14 cellular contexts compared by ENCODE assay signal in the genomic region with DNA sequence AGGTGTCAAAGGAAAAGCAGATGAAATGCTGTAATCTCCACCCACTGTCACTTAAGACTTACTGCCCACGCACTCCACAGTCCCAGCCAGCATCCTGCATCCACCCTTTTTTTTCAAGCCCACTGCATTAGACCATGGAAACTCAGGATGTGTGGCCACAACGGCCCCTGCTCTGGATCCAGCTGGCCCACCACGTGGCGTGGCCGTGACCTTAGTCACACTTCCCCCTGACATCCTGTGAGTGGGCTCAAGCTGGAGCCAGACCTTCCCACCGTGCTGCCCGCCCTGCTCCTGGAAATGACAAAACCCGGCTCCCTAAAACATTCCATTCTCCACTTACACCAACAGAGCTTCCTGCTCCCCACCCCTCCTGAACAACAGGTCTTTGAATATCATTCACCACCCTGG.
DNase-seq lines count a peak whose midpoint lies in the region; ATAC-seq, FAIRE-seq and TF ChIP-seq lines count a peak whose summit lies in the region.
"Had no signal": no experiment of that assay in that cellular context is flagged by ENCODE, and none has a peak within 500 bp of the region (broad histone marks: within the 10 kb centered on the region; RNA-seq: fewer than 3 reads in every experiment).

No MANE protein-coding gene starts in this region.

- peaks cover 0 to 22% of the 10 kb centered on the region in 2 donors for H3K27me3 Mint-ChIP-seq in natural killer cell treated with Interleukin-12 subunit alpha and Interleukin-12 subunit beta and Interleukin-15 and Interleukin-18, amount 100 ng/mL, for 72 hours
- H3K27me3 Mint-ChIP-seq in natural killer cell (ENCODE audit: low read depth in 2 of 2) = peaks cover 6 to 37% of the 10 kb centered on the region in 2 donors

- DNase-seq in natural killer cell treated with Interleukin-12 subunit alpha and Interleukin-12 subunit beta and Interleukin-15 and Interleukin-18, amount 100 ng/mL, for 72 hours (ENCODE audit: low spot score) = no peak
- DNase-seq in natural killer cell = no peak
- peak; percentile 60 to 72 for DNase-seq in cardiac fibroblast (ENCODE audit: low read depth in 2 of 2)
- peak; percentile 77 for DNase-seq in kidney
- DNase-seq in aorta = peak in 1 of 2 donors; percentile 78
- no peak for DNase-seq in GM20000 (ENCODE audit: low spot score)
- DNase-seq: C1 segment of cervical spinal cord, colonic mucosa, NCI-H2081, SHP77, small intestine had no signal

- H3K4me3 ChIP-seq in cardiac fibroblast (replicated peaks in 1 of 2; ENCODE audit: low read depth in 2 of 2, low read length in 2 of 2) (peak overlapping the region in 1 of 2 donors; percentile 18), kidney (ENCODE audit: low read length in 2 of 2) (no peak overlapping the region), aorta (ENCODE audit: low read length in 2 of 2) (no peak overlapping the region)
- H3K4me3 ChIP-seq: colonic mucosa, GM12878 had no signal

- no peak overlapping the region for H3K27ac ChIP-seq in kidney (ENCODE audit: low read depth in 2 of 2, low read length in 2 of 2)
- no peak overlapping the region for H3K27ac ChIP-seq in aorta (ENCODE audit: low read depth in 1 of 2, low read length in 2 of 2)
- H3K27ac ChIP-seq: colonic mucosa had no signal

- H3K4me1 Mint-ChIP-seq in natural killer cell treated with Interleukin-12 subunit alpha and Interleukin-12 subunit beta and Interleukin-15 and Interleukin-18, amount 100 ng/mL, for 72 hours (ENCODE audit: low read depth in 2 of 2) = peaks cover 29 to 35% of the 10 kb centered on the region in 2 donors
- H3K4me1 Mint-ChIP-seq in natural killer cell = peaks cover 10 to 17% of the 10 kb centered on the region in 2 donors

- no peak for TF ChIP-seq CTCF in natural killer cell (IDR thresholded peaks at IDR 0.05)
- TF ChIP-seq CTCF in cardiac fibroblast (IDR thresholded peaks at IDR 0.05; ENCODE audit: low read depth, low read length) = no peak
- TF ChIP-seq CTCF in kidney (IDR thresholded peaks at IDR 0.05; ENCODE audit: borderline replicate concordance, extremely low read depth, insufficient read depth) = no peak
- no peak for TF ChIP-seq CTCF in GM20000 (IDR thresholded peaks at IDR 0.05; ENCODE audit: extremely low read depth, missing control alignments)

- H3K36me3 ChIP-seq in kidney (ENCODE audit: control insufficient read depth in 1 of 2, insufficient read depth in 2 of 2, low read length in 2 of 2) (no peaks in the 10 kb centered on the region), aorta (ENCODE audit: control insufficient read depth in 1 of 2, insufficient read depth in 2 of 2, low read length in 1 of 2) (no peaks in the 10 kb centered on the region)
- H3K36me3 ChIP-seq: colonic mucosa had no signal

- H3K4me3 Mint-ChIP-seq in natural killer cell treated with Interleukin-12 subunit alpha and Interleukin-12 subunit beta and Interleukin-15 and Interleukin-18, amount 100 ng/mL, for 72 hours = peak overlapping the region; percentile 30
- H3K4me3 Mint-ChIP-seq in natural killer cell = no peak overlapping the region

- H3K27me3 ChIP-seq in aorta (ENCODE audit: control insufficient read depth in 1 of 2, insufficient read depth in 2 of 2, low read length in 1 of 2) = no peaks in the 10 kb centered on the region
- H3K27me3 ChIP-seq: colonic mucosa had no signal

- H3K27ac Mint-ChIP-seq in natural killer cell treated with Interleukin-12 subunit alpha and Interleukin-12 subunit beta and Interleukin-15 and Interleukin-18, amount 100 ng/mL, for 72 hours = peak overlapping the region in 1 of 2 donors; percentile 63
- H3K27ac Mint-ChIP-seq in natural killer cell = peak overlapping the region in 1 of 2 donors; percentile 61

- WGBS in aorta, 2 donors = 63 to 73% methylated on average over 8 of the region's 8 CpGs

- no peak for FAIRE-seq in kidney (lab: Jason Lieb, UNC)
- FAIRE-seq: GM12878, small intestine had no signal

- ATAC-seq in natural killer cell treated with Interleukin-12 subunit alpha and Interleukin-12 subunit beta and Interleukin-15 and Interleukin-18, amount 100 ng/mL, for 72 hours = no peak
- no peak for ATAC-seq in natural killer cell
- peak; percentile 57 for ATAC-seq in aorta (ENCODE audit: low FRiP score)
- ATAC-seq in HG03280 (IDR thresholded peaks at IDR 0.05; ENCODE audit: unreplicated experiment) = no peak
- no peak for ATAC-seq in GM18868 (IDR thresholded peaks at IDR 0.05; ENCODE audit: unreplicated experiment)
- ATAC-seq: GM12878 had no signal

- no peaks in the 10 kb centered on the region for H3K9me3 Mint-ChIP-seq in natural killer cell treated with Interleukin-12 subunit alpha and Interleukin-12 subunit beta and Interleukin-15 and Interleukin-18, amount 100 ng/mL, for 72 hours
- H3K9me3 Mint-ChIP-seq in natural killer cell = no peaks in the 10 kb centered on the region

- H3K36me3 Mint-ChIP-seq in natural killer cell treated with Interleukin-12 subunit alpha and Interleukin-12 subunit beta and Interleukin-15 and Interleukin-18, amount 100 ng/mL, for 72 hours = peaks cover 11% of the 10 kb centered on the region
- H3K36me3 Mint-ChIP-seq in natural killer cell = no peaks in the 10 kb centered on the region

- H3K9me3 ChIP-seq in kidney (ENCODE audit: control insufficient read depth in 1 of 2, low read length in 2 of 2) (no peaks in the 10 kb centered on the region), aorta (ENCODE audit: control insufficient read depth, low read length) (no peaks in the 10 kb centered on the region)
- H3K9me3 ChIP-seq: colonic mucosa had no signal

- intact Hi-C loops in natural killer cell (cut with micrococcal nuclease) (no loop called here), kidney (cut with DNase I) (no loop called here), aorta (cut with DNase I) (no loop called here)

- H3K9ac ChIP-seq in kidney (ENCODE audit: low read length in 2 of 2) = no peak overlapping the region

- H3K4me1 ChIP-seq in kidney (ENCODE audit: control insufficient read depth in 1 of 2, insufficient read depth in 1 of 2, low read depth in 1 of 2, low read length in 2 of 2) (no peaks in the 10 kb centered on the region), aorta (ENCODE audit: control insufficient read depth in 1 of 2, insufficient read depth in 2 of 2, low read length in 2 of 2) (no peaks in the 10 kb centered on the region)
- H3K4me1 ChIP-seq: colonic mucosa had no signal

Comparison
In these comparisons a context has a peak if more than half of its experiments do, and no peak if none do; other contexts are left out.
1. DNase-seq: peak in cardiac fibroblast (2 of 2) and kidney (single experiment); none in natural killer cell treated with Interleukin-12 subunit alpha and Interleukin-12 subunit beta and Interleukin-15 and Interleukin-18, amount 100 ng/mL, for 72 hours (single experiment), natural killer cell (single experiment) and GM20000 (single experiment).